Comparison of ENCODE assay signal across 8 cellular contexts in the genomic region with DNA sequence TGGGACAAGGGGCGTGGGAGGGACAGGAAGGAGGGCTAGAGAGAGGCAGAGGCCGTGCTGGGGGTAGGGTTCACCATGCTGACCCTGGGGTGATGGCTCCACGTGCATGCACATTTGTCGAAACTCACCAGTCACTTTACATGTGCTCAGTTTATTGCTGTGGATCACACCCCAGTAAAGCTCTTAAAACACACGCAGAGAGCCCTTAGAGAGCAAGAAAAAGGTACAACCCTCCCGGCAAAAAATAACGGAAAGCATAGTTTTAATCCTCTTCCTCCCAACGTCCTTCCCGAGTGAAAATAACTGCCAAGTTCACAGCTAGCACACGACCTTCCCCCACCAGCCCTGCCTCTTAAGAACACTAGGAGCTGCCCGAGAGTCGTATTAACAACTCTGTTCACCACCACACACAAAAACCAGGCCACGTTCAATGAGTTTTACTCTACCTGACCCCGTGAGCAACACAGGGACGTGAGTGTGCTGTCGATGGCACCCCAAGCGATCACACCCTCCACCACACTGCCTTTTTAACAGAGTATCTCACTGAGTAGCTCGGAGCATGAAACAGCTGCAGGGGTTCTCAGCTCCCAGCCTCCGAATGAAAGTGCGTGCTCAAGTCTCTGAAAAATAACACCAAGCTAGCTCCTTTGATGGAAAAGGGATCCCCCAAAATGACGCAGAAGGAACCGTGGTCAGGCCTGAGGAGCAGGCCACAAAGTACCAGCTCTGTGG. TPM values are rescaled to one million over a fixed set of nuclear protein-coding genes. Genes with fewer than 3 reads are reported as not detected.
DNase-seq lines count a peak whose midpoint lies in the region; ATAC-seq and TF ChIP-seq lines count a peak whose summit lies in the region.

No MANE protein-coding gene starts in this region.

- ATAC-seq in HG03097 (IDR thresholded peaks at IDR 0.05; ENCODE audit: low FRiP score, unreplicated experiment) = no peak
- no peak for ATAC-seq in GM21529 (IDR thresholded peaks at IDR 0.05; ENCODE audit: unreplicated experiment)

- H3K4me3 ChIP-seq in WI38 (ENCODE audit: low read depth, low read length) (no peak overlapping the region), retinal pigment epithelial cell (ENCODE audit: low read length) (peak overlapping the region; percentile 9)

- CTCF ChIA-PET in GM10248 (lab: Yijun Ruan, JAX) = interaction anchor here (0.9 to 1.7 kb wide), 6 partner anchors 9 to 131 kb away, joined by 3 to 9 read pairs (median 4); no protein-coding TSS in a partner anchor

- POLR2A ChIA-PET in GM10248 (lab: Yijun Ruan, JAX) = no interaction called here

- peak; percentile 44 for TF ChIP-seq CTCF in GM10248 (IDR thresholded peaks at IDR 0.05; ENCODE audit: control extremely low read depth, extremely low read depth, low read depth, missing control alignments)
- TF ChIP-seq CTCF in WI38 (IDR thresholded peaks at IDR 0.05; ENCODE audit: low read depth, low read length) = peak; percentile 47
- peak; percentile 93 for TF ChIP-seq CTCF in retinal pigment epithelial cell (conservative IDR thresholded peaks at IDR 0.05; ENCODE audit: low read depth, low read length)

- DNase-seq in GM10248 (ENCODE audit: extremely low spot score) (no peak), glomerular endothelial cell (ENCODE audit: extremely low read depth, low read depth, low spot score) (peak; percentile 18), retinal pigment epithelial cell (ENCODE audit: low read depth) (peak; percentile 61), ureter (ENCODE audit: low spot score) (no peak), GOT3 (lab: John Stamatoyannopoulos, UW) (no peak)

RNA-seq across cellular contexts. Expression of a gene that starts 39.7 kb away (rescaled TPM):
- total RNA-seq in glomerular endothelial cell = 13.3 and 21.2 TPM in 2 replicates
- total RNA-seq in ureter = 31.3 TPM

Comparison
In these comparisons a context has a peak if more than half of its experiments do, and no peak if none do; other contexts are left out.
1. DNase-seq: peak in glomerular endothelial cell (single experiment) and retinal pigment epithelial cell (single experiment); none in GM10248 (single experiment), ureter (single experiment) and GOT3 (single experiment).
2. Peak in every context shown above with its lines, with median percentiles within 50 percentile points of each other: CTCF ChIP-seq.